In genomic region chr9:137172907-137173794, GRCh38 we compare ENCODE assay signal across 18 cellular contexts. TPM values are rescaled to one million over a fixed set of nuclear protein-coding genes. Genes with fewer than 3 reads are reported as not detected.
DNase-seq lines count a peak whose midpoint lies in the region; ATAC-seq and TF ChIP-seq lines count a peak whose summit lies in the region.
"Had no signal": no experiment of that assay in that cellular context is flagged by ENCODE, and none has a peak within 500 bp of the region (broad histone marks: within the 10 kb centered on the region; RNA-seq: fewer than 3 reads in every experiment).

No MANE protein-coding gene starts in this region.

- H3K4me3 Mint-ChIP-seq in activated CD8-positive, alpha-beta T cell treated with anti-CD3 and anti-CD28 coated beads, Interleukin-2, amount 10 ng/mL, durations not matched to agents 7 days and 5 days: no peak overlapping the region
- H3K4me3 Mint-ChIP-seq: activated T-helper 17 cell treated with anti-CD3 and anti-CD28 coated beads, Interleukin-2, amount 50 U/mL, for 72 hours; CD14-positive monocyte; mesothelial cell of epicardium; stimulated activated naive CD8-positive, alpha-beta T cell treated with anti-CD3 and anti-CD28 coated beads, Interleukin-15, Interleukin-2, amounts not matched to agents 100 ng/mL and 50 ng/mL, for 24 hours had no signal

- no peak overlapping the region for H3K4me2 ChIP-seq in SK-N-SH

- intact Hi-C loops in prostate gland (cut with DNase I): no loop called here

- peak; percentile 68 for DNase-seq in GF-D8 (lab: John Stamatoyannopoulos, UW)
- DNase-seq in KBM-7: peak; percentile 34
- DNase-seq in SK-N-SH: peak; percentile 50
- peak; percentile 90 for DNase-seq in prostate gland (ENCODE audit: low spot score)
- DNase-seq in stimulated activated CD4-positive, alpha-beta T cell treated with anti-CD3 and anti-CD28 coated beads, Interleukin-15, amount 100 ng/mL, for 24 hours: no peak
- DNase-seq in activated CD8-positive, alpha-beta T cell treated with anti-CD3 and anti-CD28 coated beads, Interleukin-2, amount 10 ng/mL, durations not matched to agents 7 days and 5 days: no peak
- DNase-seq: kidney, MG63, occipital lobe had no signal

- H4K20me1 ChIP-seq in SK-N-SH (ENCODE audit: insufficient read depth): no peaks in the 10 kb centered on the region

- peaks cover 5% of the 10 kb centered on the region for H3K36me3 Mint-ChIP-seq in activated CD8-positive, alpha-beta T cell treated with anti-CD3 and anti-CD28 coated beads, Interleukin-2, amount 10 ng/mL, durations not matched to agents 7 days and 5 days (ENCODE audit: low read depth)

- CTCF ChIA-PET in SK-N-SH (lab: Yijun Ruan, JAX): interaction anchor here (1.0 to 5.0 kb wide), 2 partner anchors 10 to 15 kb away, joined by 3 to 24 read pairs; partner anchors contain the start of genes ANAPC2 and SSNA1
- CTCF ChIA-PET in activated CD8-positive, alpha-beta T cell treated with anti-CD3 and anti-CD28 coated beads, Interleukin-2, amount 10 ng/mL, durations not matched to agents 7 days and 5 days (lab: Charles Lee): no interaction called here

- no peaks in the 10 kb centered on the region for H3K9me3 Mint-ChIP-seq in activated CD8-positive, alpha-beta T cell treated with anti-CD3 and anti-CD28 coated beads, Interleukin-2, amount 10 ng/mL, durations not matched to agents 7 days and 5 days (ENCODE audit: insufficient read depth)
- H3K9me3 Mint-ChIP-seq: activated T-helper 17 cell treated with anti-CD3 and anti-CD28 coated beads, Interleukin-2, amount 50 U/mL, for 72 hours; CD14-positive monocyte; mesothelial cell of epicardium; stimulated activated naive CD8-positive, alpha-beta T cell treated with anti-CD3 and anti-CD28 coated beads, Interleukin-15, Interleukin-2, amounts not matched to agents 100 ng/mL and 50 ng/mL, for 24 hours had no signal

- H3F3A ChIP-seq in SK-N-SH (replicated peaks; ENCODE audit: insufficient read depth): no peaks in the 10 kb centered on the region

- peaks cover 0 to 23% of the 10 kb centered on the region in 2 experiments; a peak in 1 of 4 replicates for H3K4me1 ChIP-seq in SK-N-SH (ENCODE audit: control insufficient read depth in 1 of 2, insufficient read depth in 2 of 2, low read depth in 1 of 2, low read length in 1 of 2)
- H3K4me1 ChIP-seq in prostate gland (replicated peaks): peaks cover 45% of the 10 kb centered on the region

- no peaks in the 10 kb centered on the region for H3K9me2 ChIP-seq in SK-N-SH

- POLR2A ChIA-PET in SK-N-SH (lab: Yijun Ruan, JAX): interaction anchor here (1.5 kb wide), 1 partner anchor 35 kb away, joined by 5 read pairs; the partner anchor contains the start of gene GRIN1
- POLR2A ChIA-PET in activated CD8-positive, alpha-beta T cell treated with anti-CD3 and anti-CD28 coated beads, Interleukin-2, amount 10 ng/mL, durations not matched to agents 7 days and 5 days (lab: Charles Lee): no interaction called here

- H3K27me3 Mint-ChIP-seq in activated CD8-positive, alpha-beta T cell treated with anti-CD3 and anti-CD28 coated beads, Interleukin-2, amount 10 ng/mL, durations not matched to agents 7 days and 5 days (ENCODE audit: low read depth): peaks cover 30% of the 10 kb centered on the region

- no peak overlapping the region for H2AFZ ChIP-seq in SK-N-SH (ENCODE audit: low read depth)

- ATAC-seq in HG02840 (IDR thresholded peaks at IDR 0.05; ENCODE audit: low FRiP score, unreplicated experiment): no peak
- ATAC-seq in activated CD8-positive, alpha-beta T cell treated with anti-CD3 and anti-CD28 coated beads, Interleukin-2, amount 10 ng/mL, durations not matched to agents 7 days and 5 days: no peak
- ATAC-seq: activated T-helper 17 cell treated with anti-CD3 and anti-CD28 coated beads, Interleukin-2, amount 50 U/mL, for 72 hours; heart left ventricle had no signal

- H3K9me3 ChIP-seq in SK-N-SH: no peaks in the 10 kb centered on the region
- H3K9me3 ChIP-seq in prostate gland: no peaks in the 10 kb centered on the region
- H3K9me3 ChIP-seq: heart left ventricle, MG63 had no signal

- H3K4me3 ChIP-seq in SK-N-SH (ENCODE audit: low read depth in 2 of 2, low read length in 1 of 2) (no peak overlapping the region), prostate gland (no peak overlapping the region)
- H3K4me3 ChIP-seq: heart left ventricle, MG63 had no signal

- H3K27ac Mint-ChIP-seq in activated CD8-positive, alpha-beta T cell treated with anti-CD3 and anti-CD28 coated beads, Interleukin-2, amount 10 ng/mL, durations not matched to agents 7 days and 5 days: no peak overlapping the region
- H3K27ac Mint-ChIP-seq: activated T-helper 17 cell treated with anti-CD3 and anti-CD28 coated beads, Interleukin-2, amount 50 U/mL, for 72 hours; mesothelial cell of epicardium; stimulated activated naive CD8-positive, alpha-beta T cell treated with anti-CD3 and anti-CD28 coated beads, Interleukin-15, Interleukin-2, amounts not matched to agents 100 ng/mL and 50 ng/mL, for 24 hours had no signal

- in situ Hi-C loops in KBM-7 (cut with MboI; ENCODE audit: low pct_unique_long_range_greater_than_20kb, low sequenced_read_pairs): no loop called here

- no peak for TF ChIP-seq POLR2A in prostate gland (IDR thresholded peaks at IDR 0.05)

- no peaks in the 10 kb centered on the region for H3K79me2 ChIP-seq in SK-N-SH (ENCODE audit: insufficient read depth)

- H3K27ac ChIP-seq in SK-N-SH (ENCODE audit: low read depth in 2 of 2, low read length in 1 of 2) (peak overlapping the region in 1 of 2 experiments; percentile 50; a peak in 2 of 4 replicates), prostate gland (peak overlapping the region; percentile 69 to 79)
- H3K27ac ChIP-seq: heart left ventricle had no signal

- H3K27me3 ChIP-seq in SK-N-SH (ENCODE audit: insufficient read depth) (peaks cover 15% of the 10 kb centered on the region), prostate gland (replicated peaks; ENCODE audit: insufficient read depth) (no peaks in the 10 kb centered on the region)

- peaks cover 0 to 7% of the 10 kb centered on the region in 2 experiments for H3K36me3 ChIP-seq in SK-N-SH (replicated peaks in 1 of 2; ENCODE audit: control insufficient read depth in 1 of 2, insufficient read depth in 2 of 2, low read length in 1 of 2)
- H3K36me3 ChIP-seq in prostate gland: no peaks in the 10 kb centered on the region
- H3K36me3 ChIP-seq: MG63 had no signal

- TF ChIP-seq CTCF in SK-N-SH (IDR thresholded peaks at IDR 0.05): no peak
- no peak for TF ChIP-seq CTCF in prostate gland (IDR thresholded peaks at IDR 0.05)

- no peak for TF ChIP-seq EP300 in SK-N-SH (IDR thresholded peaks at IDR 0.05; ENCODE audit: borderline replicate concordance in 1 of 2, low read depth in 1 of 2, low read length in 1 of 2)

- H3K9ac ChIP-seq in SK-N-SH: no peak overlapping the region

- 70% methylated on average over 16 of the region's 21 CpGs for WGBS in SK-N-SH (ENCODE audit: low lambda C conversion rate)
- 34% methylated on average over 21 of the region's 21 CpGs for WGBS in prostate gland

- peaks cover 3% of the 10 kb centered on the region for H3K4me1 Mint-ChIP-seq in activated CD8-positive, alpha-beta T cell treated with anti-CD3 and anti-CD28 coated beads, Interleukin-2, amount 10 ng/mL, durations not matched to agents 7 days and 5 days (ENCODE audit: low read depth)
- H3K4me1 Mint-ChIP-seq: activated T-helper 17 cell treated with anti-CD3 and anti-CD28 coated beads, Interleukin-2, amount 50 U/mL, for 72 hours; CD14-positive monocyte had no signal

- no peak for TF ChIP-seq RAD21 in SK-N-SH (IDR thresholded peaks at IDR 0.05; ENCODE audit: low read length)

TF ChIP-seq in SK-N-SH, 30 proteins besides CTCF, POLR2A, EP300 and RAD21 (continues in another document):
- no peak for TF ChIP-seq USF2 (IDR thresholded peaks at IDR 0.05; ENCODE audit: borderline replicate concordance, low read depth, low read length)

RNA-seq across cellular contexts. Expression of gene TMEM210, which starts 1.3 kb away (rescaled TPM):
- polyA plus RNA-seq in SK-N-SH (2012; rRNA removed): not detected in 2 replicates
- not detected in 2 replicates for polyA plus RNA-seq in SK-N-SH (2012; cell fraction: cytosol; rRNA removed)
- not detected in 2 replicates for polyA plus RNA-seq in SK-N-SH (2012; cell fraction: nucleus; rRNA removed)
- 1 to 10 TPM in 1 of 2 donors, not detected in 1; 3.1 TPM for total RNA-seq in prostate gland
- total RNA-seq in activated CD8-positive, alpha-beta T cell treated with anti-CD3 and anti-CD28 coated beads, Interleukin-2, amount 10 ng/mL, durations not matched to agents 7 days and 5 days: under 1 TPM; 0.29 to 0.32 TPM
- total RNA-seq: activated T-helper 17 cell treated with anti-CD3 and anti-CD28 coated beads, Interleukin-2, amount 50 U/mL, for 72 hours; chondrocyte; Daoy; heart left ventricle; kidney; mesothelial cell of epicardium; occipital lobe; skeletal muscle tissue had no signal
- polyA plus RNA-seq: CD14-positive monocyte, heart left ventricle had no signal

RNA-seq across cellular contexts. Expression of gene LRRC26, which starts 3.3 kb away (rescaled TPM):
- polyA plus RNA-seq in SK-N-SH (2012; rRNA removed): not detected in 2 replicates
- 0.05 TPM in 1 of 2 replicates, not detected in the other for polyA plus RNA-seq in SK-N-SH (2012; cell fraction: cytosol; rRNA removed)
- not detected in 2 replicates for polyA plus RNA-seq in SK-N-SH (2012; cell fraction: nucleus; rRNA removed)
- total RNA-seq in prostate gland: 100 to 1,000 TPM; 183 to 582 TPM
- total RNA-seq in activated CD8-positive, alpha-beta T cell treated with anti-CD3 and anti-CD28 coated beads, Interleukin-2, amount 10 ng/mL, durations not matched to agents 7 days and 5 days: not detected
- total RNA-seq: activated T-helper 17 cell treated with anti-CD3 and anti-CD28 coated beads, Interleukin-2, amount 50 U/mL, for 72 hours; chondrocyte; Daoy; heart left ventricle; mesothelial cell of epicardium; skeletal muscle tissue had no signal
- polyA plus RNA-seq: CD14-positive monocyte, heart left ventricle had no signal

RNA-seq across cellular contexts. Expression of gene ANAPC2, which starts 15.2 kb away (rescaled TPM):
- polyA plus RNA-seq in SK-N-SH (2012; rRNA removed): 35.1 and 37.7 TPM in 2 replicates
- 8.3 and 13.2 TPM in 2 replicates for polyA plus RNA-seq in SK-N-SH (2012; cell fraction: cytosol; rRNA removed)
- 195 and 222 TPM in 2 replicates for polyA plus RNA-seq in SK-N-SH (2012; cell fraction: nucleus; rRNA removed)
- 10 to 100 TPM; 32.5 to 64.5 TPM for total RNA-seq in prostate gland
- total RNA-seq in activated CD8-positive, alpha-beta T cell treated with anti-CD3 and anti-CD28 coated beads, Interleukin-2, amount 10 ng/mL, durations not matched to agents 7 days and 5 days: 10 to 100 TPM; 60.2 to 64.1 TPM

RNA-seq across cellular contexts. Expression of gene SSNA1, which starts 15.3 kb away (rescaled TPM):
- 100 and 124 TPM in 2 replicates for polyA plus RNA-seq in SK-N-SH (2012; rRNA removed)
- 63.2 and 93.5 TPM in 2 replicates for polyA plus RNA-seq in SK-N-SH (2012; cell fraction: cytosol; rRNA removed)
- 49.5 and 65.7 TPM in 2 replicates for polyA plus RNA-seq in SK-N-SH (2012; cell fraction: nucleus; rRNA removed)
- total RNA-seq in prostate gland: 100 to 1,000 TPM; 114 to 124 TPM
- 10 to 100 TPM; 88.2 to 90.0 TPM for total RNA-seq in activated CD8-positive, alpha-beta T cell treated with anti-CD3 and anti-CD28 coated beads, Interleukin-2, amount 10 ng/mL, durations not matched to agents 7 days and 5 days

RNA-seq across cellular contexts. Expression of gene TPRN, which starts 27.4 kb away (rescaled TPM):
- 4.4 and 5.2 TPM in 2 replicates for polyA plus RNA-seq in SK-N-SH (2012; rRNA removed)
- polyA plus RNA-seq in SK-N-SH (2012; cell fraction: cytosol; rRNA removed): 2.8 and 3.7 TPM in 2 replicates
- polyA plus RNA-seq in SK-N-SH (2012; cell fraction: nucleus; rRNA removed): 9.6 and 15.0 TPM in 2 replicates
- total RNA-seq in prostate gland: 10 to 100 TPM; 26.1 to 30.4 TPM
- total RNA-seq in activated CD8-positive, alpha-beta T cell treated with anti-CD3 and anti-CD28 coated beads, Interleukin-2, amount 10 ng/mL, durations not matched to agents 7 days and 5 days: 10 to 100 TPM; 10.9 to 12.0 TPM

Comparison
In these comparisons a context has a peak if more than half of its experiments do, and no peak if none do; other contexts are left out.
1. DNase-seq: peak in GF-D8 (single experiment), KBM-7 (single experiment), SK-N-SH (single experiment) and prostate gland (single experiment); none in stimulated activated CD4-positive, alpha-beta T cell treated with anti-CD3 and anti-CD28 coated beads, Interleukin-15, amount 100 ng/mL, for 24 hours (single experiment) and activated CD8-positive, alpha-beta T cell treated with anti-CD3 and anti-CD28 coated beads, Interleukin-2, amount 10 ng/mL, durations not matched to agents 7 days and 5 days (single experiment).
2. RNA of gene LRRC26, which starts 3.3 kb away (total RNA-seq): 183 to 582 TPM in prostate gland; not detected in activated CD8-positive, alpha-beta T cell treated with anti-CD3 and anti-CD28 coated beads, Interleukin-2, amount 10 ng/mL, durations not matched to agents 7 days and 5 days; every median in the first group is over 100 times any median in the second.